25 cellular contexts compared by ENCODE assay signal in the genomic region with DNA sequence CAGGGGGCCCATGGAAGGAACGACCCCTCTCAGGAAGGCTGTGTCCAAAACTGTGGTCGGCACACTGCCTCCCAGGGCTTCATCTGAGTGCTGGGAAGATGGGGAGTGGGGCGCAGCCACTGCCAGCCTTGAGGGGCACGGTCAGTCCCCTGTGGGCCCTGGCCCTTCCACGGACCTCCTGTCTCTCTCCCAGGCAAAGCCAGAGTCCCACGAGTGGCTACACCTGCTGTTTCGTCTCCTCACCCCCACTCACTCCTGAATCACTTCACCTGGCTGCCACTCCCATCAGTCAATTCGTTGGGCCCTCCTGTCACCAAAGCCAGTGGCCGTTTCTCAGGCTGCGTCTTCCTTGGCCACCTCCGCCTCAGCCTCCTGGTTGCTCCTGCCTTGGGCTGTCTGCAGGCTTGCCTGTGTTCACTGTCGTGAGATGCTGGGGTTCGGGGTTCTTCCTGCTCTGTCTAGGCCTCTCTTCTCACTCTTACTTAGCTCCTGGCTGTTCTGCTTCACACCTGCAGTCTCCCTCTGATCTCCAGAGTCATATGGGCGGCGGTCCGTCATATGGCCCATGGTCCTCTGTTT. TPM values are rescaled to one million over a fixed set of nuclear protein-coding genes. Genes with fewer than 3 reads are reported as not detected.
A peak's percentile ranks its signal among the peaks of the same experiment; 100 is the strongest.
DNase-seq lines count a peak whose midpoint lies in the region; ATAC-seq and TF ChIP-seq lines count a peak whose summit lies in the region.
"Had no signal": no experiment of that assay in that cellular context is flagged by ENCODE, and none has a peak within 500 bp of the region (broad histone marks: within the 10 kb centered on the region; RNA-seq: fewer than 3 reads in every experiment).

No MANE protein-coding gene starts in this region.

- H3K4me3 ChIP-seq in mesendoderm (ENCODE audit: low read length): no peak overlapping the region
- H3K4me3 ChIP-seq: cardiac muscle cell, HAP-1, SK-N-MC, upper lobe of left lung had no signal

- H3K9me3 Mint-ChIP-seq in activated CD4-positive, alpha-beta T cell treated with anti-CD3 and anti-CD28 coated beads, Interleukin-2, amount 10 ng/mL, durations not matched to agents 7 days and 5 days: no peaks in the 10 kb centered on the region
- H3K9me3 Mint-ChIP-seq in WTC11 (no peaks in the 10 kb centered on the region), osteocyte (ENCODE audit: unreplicated experiment) (no peaks in the 10 kb centered on the region)
- H3K9me3 Mint-ChIP-seq: CD4-positive, CD25-positive, alpha-beta regulatory T cell; naive thymus-derived CD8-positive, alpha-beta T cell had no signal

- H3K4me1 Mint-ChIP-seq in activated CD4-positive, alpha-beta T cell treated with anti-CD3 and anti-CD28 coated beads, Interleukin-2, amount 10 ng/mL, durations not matched to agents 7 days and 5 days: peaks cover 7% of the 10 kb centered on the region
- peaks cover 6% of the 10 kb centered on the region; the same call in 1 of the 2 replicates for H3K4me1 Mint-ChIP-seq in WTC11
- H3K4me1 Mint-ChIP-seq in osteocyte (ENCODE audit: unreplicated experiment): peaks cover 4% of the 10 kb centered on the region

- H3K23ac ChIP-seq in mesendoderm (ENCODE audit: low read length): no peak overlapping the region

- H4K5ac ChIP-seq in mesendoderm (ENCODE audit: low read length): no peak overlapping the region

- H3K79me1 ChIP-seq in mesendoderm (ENCODE audit: low read length): no peaks in the 10 kb centered on the region

- POLR2A ChIA-PET in activated CD4-positive, alpha-beta T cell treated with anti-CD3 and anti-CD28 coated beads, Interleukin-2, amount 10 ng/mL, durations not matched to agents 7 days and 5 days (lab: Charles Lee): no interaction called here
- POLR2A ChIA-PET in WTC11 (lab: Charles Lee): no interaction called here

- no peak overlapping the region for H3K9ac ChIP-seq in mesendoderm (ENCODE audit: low read length)

- H3K4me2 ChIP-seq in mesendoderm (ENCODE audit: low read length): no peak overlapping the region

- H2BK5ac ChIP-seq in mesendoderm (ENCODE audit: low read length): no peak overlapping the region

- H3K27me3 Mint-ChIP-seq in activated CD4-positive, alpha-beta T cell treated with anti-CD3 and anti-CD28 coated beads, Interleukin-2, amount 10 ng/mL, durations not matched to agents 7 days and 5 days: peaks cover 5% of the 10 kb centered on the region
- peaks cover 3% of the 10 kb centered on the region; the same call in 1 of the 2 replicates for H3K27me3 Mint-ChIP-seq in WTC11 (ENCODE audit: low read depth)
- H3K27me3 Mint-ChIP-seq in osteocyte (ENCODE audit: unreplicated experiment): peaks cover 8% of the 10 kb centered on the region

- peak; percentile 2 for DNase-seq in activated CD4-positive, alpha-beta T cell treated with anti-CD3 and anti-CD28 coated beads, Interleukin-2, amount 10 ng/mL, durations not matched to agents 7 days and 5 days
- DNase-seq in activated CD4-positive, alpha-beta T cell treated with anti-CD3 and anti-CD28 coated beads, Interleukin-2, amount 50 U/mL, for 4 hours: no peak
- DNase-seq in WTC11 (ENCODE audit: low spot score) (no peak), islet precursor cell (peak; percentile 49), osteocyte (ENCODE audit: extremely low spot score, unreplicated experiment) (peak; percentile 74), mesendoderm (no peak)
- DNase-seq: 8988T; activated CD4-positive, alpha-beta T cell treated with anti-CD3 and anti-CD28 coated beads, Interleukin-2, amount 50 U/mL, for 1 hour; activated T-cell treated with anti-CD3 and anti-CD28 coated beads for 4 hours; amniotic stem cell; CD4-positive, CD25-positive, alpha-beta regulatory T cell; dermis blood vessel endothelial cell; midbrain; naive thymus-derived CD8-positive, alpha-beta T cell; NCI-H1694 treated with DMSO at 0.1 percent for 48 hours; NCI-H2171 treated with DMSO at 0.1 percent for 48 hours; stimulated activated CD8-positive, alpha-beta memory T cell treated with anti-CD3 and anti-CD28 coated beads, Interleukin-4, amount 100 ng/mL, for 48 hours; T-helper 2 cell; upper lobe of left lung had no signal

- no peak overlapping the region for H2AK5ac ChIP-seq in mesendoderm (ENCODE audit: low read length)

- no peak overlapping the region for H3K27ac Mint-ChIP-seq in activated CD4-positive, alpha-beta T cell treated with anti-CD3 and anti-CD28 coated beads, Interleukin-2, amount 10 ng/mL, durations not matched to agents 7 days and 5 days
- 0 out of 2 replicates have a peak overlapping the region, but pooled peaks have one; percentile 3 for H3K27ac Mint-ChIP-seq in WTC11
- H3K27ac Mint-ChIP-seq in osteocyte (ENCODE audit: unreplicated experiment): no peak overlapping the region
- H3K27ac Mint-ChIP-seq: CD4-positive, CD25-positive, alpha-beta regulatory T cell had no signal

- no peaks in the 10 kb centered on the region for H3K27me3 ChIP-seq in mesendoderm (ENCODE audit: insufficient read depth, low read length, poor library complexity)
- H3K27me3 ChIP-seq: cardiac muscle cell had no signal

- no peaks in the 10 kb centered on the region for H3K79me2 ChIP-seq in mesendoderm (ENCODE audit: control insufficient read depth, insufficient read depth, low read length)

- H3K4me3 Mint-ChIP-seq in activated CD4-positive, alpha-beta T cell treated with anti-CD3 and anti-CD28 coated beads, Interleukin-2, amount 10 ng/mL, durations not matched to agents 7 days and 5 days: no peak overlapping the region
- H3K4me3 Mint-ChIP-seq in WTC11 (no peak overlapping the region), osteocyte (ENCODE audit: unreplicated experiment) (no peak overlapping the region)
- H3K4me3 Mint-ChIP-seq: CD4-positive, CD25-positive, alpha-beta regulatory T cell; naive thymus-derived CD8-positive, alpha-beta T cell had no signal

- H3K18ac ChIP-seq in mesendoderm (ENCODE audit: low read length): no peak overlapping the region

- H3K27ac ChIP-seq in mesendoderm (ENCODE audit: low read depth, low read length): no peak overlapping the region
- H3K27ac ChIP-seq: cardiac muscle cell, RWPE1, SK-N-MC, upper lobe of left lung had no signal

- no peaks in the 10 kb centered on the region for H3K4me1 ChIP-seq in mesendoderm (ENCODE audit: control insufficient read depth, low read depth, low read length)
- H3K4me1 ChIP-seq: HAP-1 had no signal

- H2BK120ac ChIP-seq in mesendoderm (ENCODE audit: low read depth, low read length): no peak overlapping the region

- H4K8ac ChIP-seq in mesendoderm (ENCODE audit: low read depth, low read length): no peak overlapping the region

- no peak overlapping the region for H3K56ac ChIP-seq in mesendoderm (ENCODE audit: low read length)

- no peak for TF ChIP-seq CTCF in WTC11 (IDR thresholded peaks at IDR 0.05)
- no peak for TF ChIP-seq CTCF in osteocyte (IDR thresholded peaks at IDR 0.05)

- no CpG with 5 or more reads among the region's 16 CpGs for WGBS in mesendoderm (ENCODE audit: extremely low coverage, insufficient coverage, low lambda C conversion rate)

- no peak overlapping the region for H3K4ac ChIP-seq in mesendoderm (ENCODE audit: low read depth, low read length)

- H3K36me3 Mint-ChIP-seq in activated CD4-positive, alpha-beta T cell treated with anti-CD3 and anti-CD28 coated beads, Interleukin-2, amount 10 ng/mL, durations not matched to agents 7 days and 5 days (ENCODE audit: low read depth): no peaks in the 10 kb centered on the region
- H3K36me3 Mint-ChIP-seq in WTC11: no peaks in the 10 kb centered on the region
- no peaks in the 10 kb centered on the region for H3K36me3 Mint-ChIP-seq in osteocyte (ENCODE audit: unreplicated experiment)
- H3K36me3 Mint-ChIP-seq: CD4-positive, CD25-positive, alpha-beta regulatory T cell; naive thymus-derived CD8-positive, alpha-beta T cell had no signal

- no peaks in the 10 kb centered on the region for H3K36me3 ChIP-seq in mesendoderm (ENCODE audit: control insufficient read depth, insufficient read depth, low read length)
- H3K36me3 ChIP-seq: cardiac muscle cell, HAP-1, upper lobe of left lung had no signal

- no peak overlapping the region for H2BK15ac ChIP-seq in mesendoderm (replicated peaks; ENCODE audit: low read depth)

- no peak for ATAC-seq in WTC11
- ATAC-seq in HG02852 (IDR thresholded peaks at IDR 0.05; ENCODE audit: unreplicated experiment): no peak
- ATAC-seq in HG02885 (IDR thresholded peaks at IDR 0.05; ENCODE audit: poor library complexity, unreplicated experiment): no peak
- ATAC-seq: naive thymus-derived CD8-positive, alpha-beta T cell had no signal

- CTCF ChIA-PET in activated CD4-positive, alpha-beta T cell treated with anti-CD3 and anti-CD28 coated beads, Interleukin-2, amount 10 ng/mL, durations not matched to agents 7 days and 5 days (lab: Charles Lee): no interaction called here
- CTCF ChIA-PET in WTC11 (lab: Charles Lee): no interaction called here

TF ChIP-seq in WTC11, 78 proteins besides CTCF, POLR2A, EP300 and RAD21 (continues in another document):
- TF ChIP-seq NR3C1 (CRISPR knock-in tag; conservative IDR thresholded peaks at IDR 0.05; ENCODE audit: low read depth) (no peak), GABPB1 (CRISPR knock-in tag; IDR thresholded peaks at IDR 0.05) (no peak), ESRRA (CRISPR knock-in tag; IDR thresholded peaks at IDR 0.05; ENCODE audit: borderline replicate concordance) (no peak), SOX15 (CRISPR knock-in tag; IDR thresholded peaks at IDR 0.05) (no peak), ZNF121 (CRISPR knock-in tag; IDR thresholded peaks at IDR 0.05) (no peak), ETV6 (CRISPR knock-in tag; IDR thresholded peaks at IDR 0.05) (no peak), TP53 (CRISPR knock-in tag; IDR thresholded peaks at IDR 0.05) (no peak)
- TF ChIP-seq, protein P1, sequence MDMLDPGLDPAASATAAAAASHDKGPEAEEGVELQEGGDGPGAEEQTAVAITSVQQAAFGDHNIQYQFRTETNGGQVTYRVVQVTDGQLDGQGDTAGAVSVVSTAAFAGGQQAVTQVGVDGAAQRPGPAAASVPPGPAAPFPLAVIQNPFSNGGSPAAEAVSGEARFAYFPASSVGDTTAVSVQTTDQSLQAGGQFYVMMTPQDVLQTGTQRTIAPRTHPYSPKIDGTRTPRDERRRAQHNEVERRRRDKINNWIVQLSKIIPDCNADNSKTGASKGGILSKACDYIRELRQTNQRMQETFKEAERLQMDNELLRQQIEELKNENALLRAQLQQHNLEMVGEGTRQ (CRISPR knock-in tag; IDR thresholded peaks at IDR 0.05): no peak

RNA-seq across cellular contexts. Expression of a gene that starts 58.8 kb away (rescaled TPM):
- total RNA-seq in activated CD4-positive, alpha-beta T cell treated with anti-CD3 and anti-CD28 coated beads, Interleukin-2, amount 10 ng/mL, durations not matched to agents 7 days and 5 days: 1 to 10 TPM; 3.8 to 4.3 TPM
- total RNA-seq in WTC11 (2021): 56.2 to 61.0 TPM (median 58.5 TPM) in 3 replicates
- total RNA-seq in osteocyte: 70.8 and 78.4 TPM in 2 replicates
- 41.0 TPM for polyA plus RNA-seq in mesendoderm (2013, experiment 1 of 2)
- polyA plus RNA-seq in mesendoderm (2013, experiment 2 of 2): 42.5 TPM

Comparison
In these comparisons a context has a peak if more than half of its experiments do, and no peak if none do; other contexts are left out.
1. DNase-seq: peak in activated CD4-positive, alpha-beta T cell treated with anti-CD3 and anti-CD28 coated beads, Interleukin-2, amount 10 ng/mL, durations not matched to agents 7 days and 5 days (single experiment), islet precursor cell (single experiment) and osteocyte (single experiment); none in activated CD4-positive, alpha-beta T cell treated with anti-CD3 and anti-CD28 coated beads, Interleukin-2, amount 50 U/mL, for 4 hours (0 of 2), WTC11 (single experiment) and mesendoderm (single experiment).
2. RNA of a gene that starts 58.8 kb away (total RNA-seq): 70.8 to 78.4 TPM in osteocyte and 56.2 to 61.0 TPM in WTC11; 3.8 to 4.3 TPM in activated CD4-positive, alpha-beta T cell treated with anti-CD3 and anti-CD28 coated beads, Interleukin-2, amount 10 ng/mL, durations not matched to agents 7 days and 5 days; every median in the first group is over 10 times any median in the second.